ENCODE assay signal across 8 cellular contexts in genomic region chr1:149812893-149813801, GRCh38. TPM values are rescaled to one million over a fixed set of nuclear protein-coding genes. Genes with fewer than 3 reads are reported as not detected.
A peak's percentile ranks its signal among the peaks of the same experiment; 100 is the strongest.
DNase-seq lines count a peak whose midpoint lies in the region; ATAC-seq and TF ChIP-seq lines count a peak whose summit lies in the region.
"Not testable (repeated sequence)": the region's sequence is repeated elsewhere in the genome, so short reads cannot be mapped to it uniquely, and the experiment has no call there.

No MANE protein-coding gene starts in this region.

- not testable (repeated sequence) for TF ChIP-seq CTCF in GM23338 (conservative IDR thresholded peaks at IDR 0.05; ENCODE audit: low read depth in 2 of 2)

- H3K27me3 ChIP-seq in GM23338 (ENCODE audit: insufficient read depth): not testable (repeated sequence)

- H3K27ac Mint-ChIP-seq in GM23338: peak overlapping the region; percentile 99

- H3K36me3 Mint-ChIP-seq in GM23338 (ENCODE audit: low read depth): not testable (repeated sequence)

- H3K4me3 Mint-ChIP-seq in GM23338: peak overlapping the region; percentile 90

- not testable (repeated sequence) for H2AFZ ChIP-seq in GM23338

- DNase-seq in Caki2 (ENCODE audit: low read depth) (peak; percentile 80), GM23338 (ENCODE audit: low spot score) (peak; percentile 51), NAMALWA (ENCODE audit: low spot score) (peak; percentile 90), RPMI7951 (ENCODE audit: low read depth) (peak; percentile 83), middle frontal gyrus (ENCODE audit: extremely low spot score, low spot score) (peak; percentile 38)
- DNase-seq in activated T-cell treated with anti-CD3 and anti-CD28 coated beads, Interleukin-2, amount 50 U/mL, for 48 hours: peak; percentile 69 to 76
- peak; percentile 33 to 37 for DNase-seq in stimulated activated CD8-positive, alpha-beta memory T cell treated with anti-CD3 and anti-CD28 coated beads, Interleukin-15, amount 100 ng/mL, for 48 hours (ENCODE audit: low read depth in 2 of 2)

- not testable (repeated sequence) for H3K4me1 ChIP-seq in GM23338 (ENCODE audit: insufficient read depth)

- peak overlapping the region; percentile 64 for H3K4me3 ChIP-seq in GM23338

- not testable (repeated sequence) for H3K9me2 ChIP-seq in GM23338 (ENCODE audit: insufficient read depth)

- H3K9me3 Mint-ChIP-seq in GM23338: not testable (repeated sequence)

- not testable (repeated sequence) for H3K79me2 ChIP-seq in GM23338 (replicated peaks; ENCODE audit: insufficient read depth)

- in situ Hi-C loops in Caki2 (cut with HindIII; ENCODE audit: low pct_unique_long_range_greater_than_20kb, low sequenced_read_pairs): not testable (repeated sequence)

- peaks cover 11% of the 10 kb centered on the region for H3K27me3 Mint-ChIP-seq in GM23338 (ENCODE audit: insufficient read depth, low read depth, poor library complexity)

- ATAC-seq in GM23338: peak; percentile 52
- peak; percentile 62 for ATAC-seq in esophagus mucosa

- not testable (repeated sequence) for H3F3A ChIP-seq in GM23338 (replicated peaks; ENCODE audit: low read depth)

- not testable (repeated sequence) for H4K20me1 ChIP-seq in GM23338 (replicated peaks; ENCODE audit: insufficient read depth)

- H3K4me2 ChIP-seq in GM23338: peak overlapping the region; percentile 71; the same call in 1 of the 2 replicates

- H3K4me1 Mint-ChIP-seq in GM23338: not testable (repeated sequence)

- H3K36me3 ChIP-seq in GM23338 (ENCODE audit: insufficient read depth): not testable (repeated sequence)

- H3K27ac ChIP-seq in GM23338 (ENCODE audit: low read depth): peak overlapping the region; percentile 89

TF ChIP-seq in GM23338, 12 proteins besides CTCF, POLR2A, EP300 and RAD21:
- peak; percentile 76 for TF ChIP-seq POLR2AphosphoS5 (IDR thresholded peaks at IDR 0.05; ENCODE audit: low read depth)
TF ChIP-seq in GM23338: peak in this region for 1; not testable (repeated sequence) for 11.

RNA-seq across cellular contexts. Expression of gene FCGR1A, which starts 30.7 kb away (rescaled TPM):
- total RNA-seq in Caki2 (2014; rRNA removed; shearing (Covaris generic); ENCODE audit: low replicate concordance): not detected in 2 replicates
- not detected in 2 replicates for total RNA-seq in GM23338 (2014; rRNA removed; shearing (Covaris generic))
- not detected in 2 replicates for polyA plus RNA-seq in GM23338 (2016; fragmentation: Nextera tagmentation; extraction: Ambion mirVana)
- total RNA-seq in RPMI7951 (2014; rRNA removed; shearing (Covaris generic)): not detected in 2 replicates
- total RNA-seq in esophagus mucosa: 0.40 TPM

Comparison
In these comparisons a context has a peak if more than half of its experiments do, and no peak if none do; other contexts are left out.
1. Peak in every context shown above with its lines: DNase-seq, ATAC-seq, H3K4me3 ChIP-seq and H3K27ac ChIP-seq.
2. DNase-seq: peak in every context shown above with its lines; median percentile 90 in NAMALWA; 83 in RPMI7951; 80 in Caki2; 72 in activated T-cell treated with anti-CD3 and anti-CD28 coated beads, Interleukin-2, amount 50 U/mL, for 48 hours; 51 in GM23338; 38 in middle frontal gyrus; 35 in stimulated activated CD8-positive, alpha-beta memory T cell treated with anti-CD3 and anti-CD28 coated beads, Interleukin-15, amount 100 ng/mL, for 48 hours.